Comparison of ENCODE assay signal across 14 cellular contexts in genomic region chr2:196677404-196677803, GRCh38. TPM values are rescaled to one million over a fixed set of nuclear protein-coding genes. Genes with fewer than 3 reads are reported as not detected.
DNase-seq lines count a peak whose midpoint lies in the region; ATAC-seq, FAIRE-seq and TF ChIP-seq lines count a peak whose summit lies in the region.
"Had no signal": no experiment of that assay in that cellular context is flagged by ENCODE, and none has a peak within 500 bp of the region (broad histone marks: within the 10 kb centered on the region; RNA-seq: fewer than 3 reads in every experiment).

No MANE protein-coding gene starts in this region.

- H3K9me3 ChIP-seq in H1 (ENCODE audit: insufficient read depth in 2 of 2, low read depth in 1 of 2, low read length in 1 of 2), result no peaks in the 10 kb centered on the region
- H3K9me3 ChIP-seq in mesenchymal stem cell (ENCODE audit: control insufficient read depth, low read length), result no peaks in the 10 kb centered on the region
- H3K9me3 ChIP-seq in CD4-positive, alpha-beta memory T cell (ENCODE audit: control insufficient read depth in 1 of 2, low read length in 2 of 2), result no peaks in the 10 kb centered on the region

- H3K4me3 ChIP-seq in H1 (ENCODE audit: extremely low read depth in 1 of 4, insufficient read depth in 2 of 4, low read depth in 3 of 4, low read length in 4 of 4) (no peak overlapping the region), mesenchymal stem cell (ENCODE audit: insufficient read depth in 1 of 2, low read depth in 1 of 2, low read length in 2 of 2) (no peak overlapping the region)
- no peak overlapping the region for H3K4me3 ChIP-seq in CD4-positive, alpha-beta memory T cell (ENCODE audit: low read length in 2 of 2)

- no peak overlapping the region for H3K4me3 Mint-ChIP-seq in CD4-positive, alpha-beta memory T cell
- H3K4me3 Mint-ChIP-seq: T-helper 17 cell had no signal

- H3K27ac Mint-ChIP-seq in CD4-positive, alpha-beta memory T cell, result no peak overlapping the region
- H3K27ac Mint-ChIP-seq: T-helper 17 cell had no signal

- H3K4me2 ChIP-seq in H1 (ENCODE audit: insufficient read depth in 1 of 2, low read depth in 2 of 2, low read length in 2 of 2) (no peak overlapping the region), mesenchymal stem cell (ENCODE audit: low read length, poor library complexity, severe bottlenecking) (no peak overlapping the region)

- H3K27me3 ChIP-seq in H1 (replicated peaks in 1 of 4; ENCODE audit: control insufficient read depth in 3 of 4, extremely low read depth in 1 of 4, insufficient read depth in 3 of 4, low read length in 3 of 4) (no peaks in the 10 kb centered on the region), mesenchymal stem cell (ENCODE audit: control insufficient read depth in 1 of 2, insufficient read depth in 1 of 2, low read length in 2 of 2) (no peaks in the 10 kb centered on the region)
- H3K27me3 ChIP-seq in CD4-positive, alpha-beta memory T cell (ENCODE audit: insufficient read depth, low read length), result no peaks in the 10 kb centered on the region

- no peaks in the 10 kb centered on the region for H3K4me1 Mint-ChIP-seq in CD4-positive, alpha-beta memory T cell
- H3K4me1 Mint-ChIP-seq: T-helper 17 cell had no signal

- H2AK5ac ChIP-seq in H1 (ENCODE audit: low read depth, low read length), result no peak overlapping the region
- H2AK5ac ChIP-seq in mesenchymal stem cell (ENCODE audit: low read length, severe bottlenecking), result no peak overlapping the region

- no peak for TF ChIP-seq POLR2A in H1 (IDR thresholded peaks at IDR 0.05; ENCODE audit: control extremely low read depth in 1 of 2, low read depth in 2 of 2, low read length in 2 of 2)

- TF ChIP-seq CTCF in H1 (IDR thresholded peaks at IDR 0.05; ENCODE audit: control extremely low read depth in 1 of 3, insufficient read depth in 1 of 3, low read depth in 1 of 3, low read length in 3 of 3), result no peak

- H3K9me3 Mint-ChIP-seq in CD4-positive, alpha-beta memory T cell, result no peaks in the 10 kb centered on the region

- H2BK15ac ChIP-seq in H1 (ENCODE audit: low read length), result no peak overlapping the region
- H2BK15ac ChIP-seq in mesenchymal stem cell (ENCODE audit: low read depth, poor library complexity, severe bottlenecking), result no peak overlapping the region

- TF ChIP-seq RAD21 in H1 (IDR thresholded peaks at IDR 0.05 in 1 of 2, conservative IDR thresholded peaks at IDR 0.05 in 1 of 2; ENCODE audit: low read depth in 2 of 2, low read length in 2 of 2), result no peak

- POLR2A ChIA-PET in H1 (lab: Charles Lee; ENCODE audit: partially characterized antibody), result no interaction called here
- POLR2A ChIA-PET in CD4-positive, alpha-beta memory T cell (lab: Charles Lee; ENCODE audit: partially characterized antibody), result no interaction called here

- H2BK20ac ChIP-seq in H1 (ENCODE audit: low read length), result no peak overlapping the region

- in situ Hi-C loops in KBM-7 (cut with MboI; ENCODE audit: low pct_unique_long_range_greater_than_20kb, low sequenced_read_pairs), result no loop called here

- H3K27ac ChIP-seq in H1 (ENCODE audit: low read depth, low read length) (no peak overlapping the region), mesenchymal stem cell (ENCODE audit: low read length, poor library complexity, severe bottlenecking) (no peak overlapping the region)
- no peak overlapping the region for H3K27ac ChIP-seq in CD4-positive, alpha-beta memory T cell (ENCODE audit: low read depth, low read length)

- ATAC-seq in HG03571 (IDR thresholded peaks at IDR 0.05; ENCODE audit: unreplicated experiment), result no peak
- ATAC-seq: left cardiac atrium, T-helper 17 cell had no signal

- no peak overlapping the region for H3K4ac ChIP-seq in H1 (replicated peaks; ENCODE audit: insufficient read length, low read depth, low read length)
- no peak overlapping the region for H3K4ac ChIP-seq in mesenchymal stem cell (ENCODE audit: low read depth in 1 of 2, low read length in 2 of 2)

- H2BK12ac ChIP-seq in H1 (ENCODE audit: low read depth, low read length) (no peak overlapping the region), mesenchymal stem cell (ENCODE audit: low read length in 2 of 2) (no peak overlapping the region)

- no peaks in the 10 kb centered on the region for H3K79me1 ChIP-seq in H1 (ENCODE audit: low read depth, low read length)
- H3K79me1 ChIP-seq in mesenchymal stem cell (replicated peaks; ENCODE audit: low read length, poor library complexity, severe bottlenecking), result no peaks in the 10 kb centered on the region

- CTCF ChIA-PET in H1 (lab: Charles Lee; ENCODE audit: partially characterized antibody), result no interaction called here
- CTCF ChIA-PET in CD4-positive, alpha-beta memory T cell (lab: Charles Lee; ENCODE audit: partially characterized antibody), result interaction anchor here (1.7 kb wide), 1 partner anchor 9 kb away, joined by 4 read pairs; no protein-coding TSS in a partner anchor

- no peaks in the 10 kb centered on the region for H4K20me1 ChIP-seq in H1 (replicated peaks in 1 of 2; ENCODE audit: control insufficient read depth in 1 of 2, insufficient read depth in 2 of 2, low read length in 2 of 2)

- intact Hi-C loops in CD4-positive, alpha-beta memory T cell (cut with micrococcal nuclease), result no loop called here

- H3K36me3 ChIP-seq in H1 (ENCODE audit: control insufficient read depth in 2 of 4, insufficient read depth in 4 of 4, low read length in 3 of 4) (peaks cover 0 to 43% (median 21%) of the 10 kb centered on the region in 4 experiments; a peak in 6 of 8 replicates), mesenchymal stem cell (ENCODE audit: control insufficient read depth in 1 of 2, insufficient read depth in 2 of 2, low read depth in 1 of 2, low read length in 2 of 2) (no peaks in the 10 kb centered on the region)
- no peaks in the 10 kb centered on the region for H3K36me3 ChIP-seq in CD4-positive, alpha-beta memory T cell (ENCODE audit: insufficient read depth, low read length)

- H4K91ac ChIP-seq in H1 (replicated peaks; ENCODE audit: insufficient read length, low read length) (no peak overlapping the region), mesenchymal stem cell (ENCODE audit: low read length) (no peak overlapping the region)

- H2BK5ac ChIP-seq in H1 (ENCODE audit: low read depth, low read length) (no peak overlapping the region), mesenchymal stem cell (ENCODE audit: low read depth, low read length, poor library complexity, severe bottlenecking) (no peak overlapping the region)

- H3K18ac ChIP-seq in H1 (ENCODE audit: extremely low read depth, low read length) (no peak overlapping the region), mesenchymal stem cell (ENCODE audit: low read depth in 1 of 2, low read length in 2 of 2) (no peak overlapping the region)

- H2AFZ ChIP-seq in H1 (ENCODE audit: low read length), result no peak overlapping the region
- no peak overlapping the region for H2AFZ ChIP-seq in mesenchymal stem cell (ENCODE audit: low read depth, low read length)

- H3K27me3 Mint-ChIP-seq in CD4-positive, alpha-beta memory T cell, result no peaks in the 10 kb centered on the region

- no peak for TF ChIP-seq EP300 in H1 (IDR thresholded peaks at IDR 0.05; ENCODE audit: borderline replicate concordance in 1 of 2, low read depth in 2 of 2, low read length in 2 of 2)

- H3K9ac ChIP-seq in H1 (replicated peaks in 1 of 4; ENCODE audit: extremely low read depth in 1 of 4, low read depth in 3 of 4, low read length in 3 of 4) (no peak overlapping the region), mesenchymal stem cell (ENCODE audit: low read length) (no peak overlapping the region)

- no peaks in the 10 kb centered on the region for H3K4me1 ChIP-seq in H1 (replicated peaks in 1 of 4; ENCODE audit: control insufficient read depth in 3 of 4, insufficient read depth in 4 of 4, low read length in 3 of 4)
- no peaks in the 10 kb centered on the region for H3K4me1 ChIP-seq in mesenchymal stem cell (ENCODE audit: control insufficient read depth, insufficient read depth, low read depth, low read length)
- H3K4me1 ChIP-seq in CD4-positive, alpha-beta memory T cell (ENCODE audit: insufficient read depth, low read length), result no peaks in the 10 kb centered on the region

- H2BK120ac ChIP-seq in H1 (replicated peaks; ENCODE audit: low read depth, low read length) (no peak overlapping the region), mesenchymal stem cell (ENCODE audit: low read depth, low read length) (no peak overlapping the region)

- no peaks in the 10 kb centered on the region for H3K23me2 ChIP-seq in H1 (ENCODE audit: low read depth, low read length)

- H3K36me3 Mint-ChIP-seq in CD4-positive, alpha-beta memory T cell, result no peaks in the 10 kb centered on the region

- FAIRE-seq in H1 (lab: Jason Lieb, UNC), result no peak

- 92% methylated on average over 5 of the region's 5 CpGs; no CpG with 5 or more reads in 1 of the 2 experiments for WGBS in H1 (ENCODE audit: extremely low coverage in 1 of 2, insufficient coverage in 1 of 2, insufficient read length in 1 of 2, insufficient replicate concordance in 2 of 2, low coverage in 1 of 2, low lambda C conversion rate in 2 of 2, missing lambda C conversion rate in 1 of 2), 2 experiments
- WGBS in mesenchymal stem cell, result 96% methylated on average over 4 of the region's 5 CpGs

- no peaks in the 10 kb centered on the region for H3K79me2 ChIP-seq in H1 (ENCODE audit: control insufficient read depth in 1 of 2, insufficient read depth in 2 of 2, low read length in 2 of 2)

- H3K23ac ChIP-seq in H1 (ENCODE audit: insufficient read length) (no peak overlapping the region), mesenchymal stem cell (ENCODE audit: low read length in 2 of 2) (no peak overlapping the region)

- H3K56ac ChIP-seq in H1 (replicated peaks; ENCODE audit: insufficient read length, low read depth, low read length), result no peak overlapping the region

- H4K5ac ChIP-seq in H1 (ENCODE audit: insufficient read length, low read depth, low read length), result no peak overlapping the region

- H4K8ac ChIP-seq in H1 (ENCODE audit: extremely low read depth, insufficient read depth, low read length) (no peak overlapping the region), mesenchymal stem cell (ENCODE audit: low read length) (no peak overlapping the region)

- DNase-seq in EL, result peak; percentile 45
- peak; percentile 58 for DNase-seq in NCI-H2196 (lab: John Stamatoyannopoulos, UW; ENCODE audit: unreplicated experiment)
- DNase-seq in H1 (ENCODE audit: low read depth in 1 of 2, low spot score in 2 of 2), result no peak
- DNase-seq in mesenchymal stem cell, result peak; percentile 46
- DNase-seq in NCI-H187 treated with DMSO at 0.1 percent for 48 hours (lab: John Stamatoyannopoulos, UW), result no peak
- DNase-seq in CD4-positive, alpha-beta memory T cell, result no peak
- DNase-seq in KBM-7, result no peak
- DNase-seq: activated CD8-positive, alpha-beta memory T cell treated with anti-CD3 and anti-CD28 coated beads for 24 hours; left cardiac atrium; NK-92 treated with Interleukin-12 subunit alpha and Interleukin-12 subunit beta, amount 100 ng/mL, for 24 hours; occipital lobe; stimulated activated CD4-positive, alpha-beta T cell treated with anti-CD3 and anti-CD28 coated beads, Interleukin-4, amount 100 ng/mL, for 4 hours; T-helper 17 cell had no signal

- H3K14ac ChIP-seq in H1 (ENCODE audit: insufficient read length) (no peak overlapping the region), mesenchymal stem cell (ENCODE audit: low read length in 2 of 2) (no peak overlapping the region)

RNA-seq across cellular contexts. Expression of gene CCDC150, which starts 37.9 kb away (rescaled TPM):
- total RNA-seq in H1 (2021; fragmentation: NEBNext Ultra II Directional; extraction: Animal tissue kit (Norgen Biotek cat#: 25700)), result 31.9 and 42.2 TPM in 2 replicates
- polyA plus RNA-seq in H1 (2011; rRNA removed), result 6.1 and 8.3 TPM in 2 replicates
- polyA plus RNA-seq in H1 (2011; cell fraction: cytosol; rRNA removed), result 15.1 TPM
- 26.5 TPM for polyA plus RNA-seq in H1 (2011; cell fraction: nucleus; rRNA removed)
- polyA plus RNA-seq in H1 (2012, experiment 1 of 2), result 21.8 to 51.1 TPM (median 33.4 TPM) in 4 replicates
- polyA plus RNA-seq in H1 (2012, experiment 2 of 2), result 1.7 TPM
- polyA plus RNA-seq in H1 (2013, experiment 1 of 2), result 44.2 TPM
- polyA plus RNA-seq in H1 (2013, experiment 2 of 2), result 35.5 TPM
- 25.3 and 41.2 TPM in 2 replicates for polyA minus RNA-seq in H1 (2011; rRNA and poly(A)+ RNA removed)
- 19.7 TPM for polyA minus RNA-seq in H1 (2011; cell fraction: cytosol; rRNA and poly(A)+ RNA removed)
- 151 TPM for polyA minus RNA-seq in H1 (2011; cell fraction: nucleus; rRNA and poly(A)+ RNA removed)
- 1.1 TPM for polyA plus RNA-seq in mesenchymal stem cell (2013, experiment 1 of 2)
- polyA plus RNA-seq in mesenchymal stem cell (2013, experiment 2 of 2), result 0.92 TPM
- under 1 TPM; 0.44 to 0.87 TPM for total RNA-seq in CD4-positive, alpha-beta memory T cell
- not detected for polyA plus RNA-seq in CD4-positive, alpha-beta memory T cell

Comparison
In these comparisons a context has a peak if more than half of its experiments do, and no peak if none do; other contexts are left out.
1. DNase-seq: peak in EL (single experiment), NCI-H2196 (single experiment) and mesenchymal stem cell (single experiment); none in H1 (0 of 2), NCI-H187 treated with DMSO at 0.1 percent for 48 hours (single experiment), CD4-positive, alpha-beta memory T cell (0 of 5) and KBM-7 (single experiment).
2. RNA of gene CCDC150, which starts 37.9 kb away (total RNA-seq): 31.9 to 42.2 TPM in H1; 0.44 to 0.87 TPM in CD4-positive, alpha-beta memory T cell; every median in the first group is over 10 times any median in the second.